In genomic region chr4:40437741-40438383, GRCh38 we compare ENCODE assay signal across 22 cellular contexts.
"Had no signal": no experiment of that assay in that cellular context is flagged by ENCODE, and none has a peak within 500 bp of the region (broad histone marks: within the 10 kb centered on the region; RNA-seq: fewer than 3 reads in every experiment).

No MANE protein-coding gene starts in this region.

- H3K4me1 Mint-ChIP-seq: neural progenitor cell had no signal

- H3K36me3 ChIP-seq: gastrocnemius medialis, neural progenitor cell, sigmoid colon had no signal

- ATAC-seq: effector memory CD8-positive, alpha-beta T cell; gastrocnemius medialis; naive thymus-derived CD4-positive, alpha-beta T cell; psoas muscle; right cardiac atrium; stimulated activated memory B cell treated with anti-CD40 and anti-IgM and Interleukin-4, amounts not matched to agents 10 μg/mL and 1 μg/mL and 100 μg/mL, for 72 hours had no signal

- H3K4me3 ChIP-seq: gastrocnemius medialis, left lung, neural progenitor cell, psoas muscle, sigmoid colon had no signal

- H3K4me1 ChIP-seq: gastrocnemius medialis, psoas muscle, sigmoid colon had no signal

- FAIRE-seq: keratinocyte had no signal

- H3K4me3 Mint-ChIP-seq: effector memory CD8-positive, alpha-beta T cell; nephron; neural progenitor cell; stimulated activated memory B cell treated with anti-CD40 and anti-IgM and Interleukin-4, amounts not matched to agents 10 μg/mL and 1 μg/mL and 100 μg/mL, for 72 hours; stimulated activated naive CD8-positive, alpha-beta T cell treated with anti-CD3 and anti-CD28 coated beads, Interleukin-15, Interleukin-2, amounts not matched to agents 100 ng/mL and 50 ng/mL, for 24 hours had no signal

- H3K4me2 ChIP-seq: neural progenitor cell had no signal

- DNase-seq: cerebellar nuclear complex; cortex of kidney; effector memory CD8-positive, alpha-beta T cell; foreskin fibroblast; gastrocnemius medialis; head of caudate nucleus; left lung; mammary epithelial cell; mesendoderm; midbrain; naive thymus-derived CD4-positive, alpha-beta T cell; nucleus accumbens; psoas muscle; sigmoid colon; stimulated activated CD4-positive, alpha-beta T cell treated with anti-CD3 and anti-CD28 coated beads, Interleukin-4, amount 100 ng/mL, for 4 hours; trophoblast cell had no signal

- H3K27me3 Mint-ChIP-seq: stimulated activated memory B cell treated with anti-CD40 and anti-IgM and Interleukin-4, amounts not matched to agents 10 μg/mL and 1 μg/mL and 100 μg/mL, for 72 hours; stimulated activated naive CD8-positive, alpha-beta T cell treated with anti-CD3 and anti-CD28 coated beads, Interleukin-15, Interleukin-2, amounts not matched to agents 100 ng/mL and 50 ng/mL, for 24 hours had no signal

- H3K9me3 ChIP-seq: gastrocnemius medialis, psoas muscle, sigmoid colon had no signal

- H3K27ac ChIP-seq: gastrocnemius medialis, left lung, neural progenitor cell, psoas muscle, sigmoid colon had no signal

- H3K9me3 Mint-ChIP-seq: effector memory CD8-positive, alpha-beta T cell; nephron; stimulated activated naive CD8-positive, alpha-beta T cell treated with anti-CD3 and anti-CD28 coated beads, Interleukin-15, Interleukin-2, amounts not matched to agents 100 ng/mL and 50 ng/mL, for 24 hours had no signal

- H3K9ac ChIP-seq: neural progenitor cell had no signal

- H3K27ac Mint-ChIP-seq: effector memory CD8-positive, alpha-beta T cell; neural progenitor cell; stimulated activated memory B cell treated with anti-CD40 and anti-IgM and Interleukin-4, amounts not matched to agents 10 μg/mL and 1 μg/mL and 100 μg/mL, for 72 hours; stimulated activated naive CD8-positive, alpha-beta T cell treated with anti-CD3 and anti-CD28 coated beads, Interleukin-15, Interleukin-2, amounts not matched to agents 100 ng/mL and 50 ng/mL, for 24 hours had no signal

- H2AFZ ChIP-seq: neural progenitor cell had no signal

- H3K27me3 ChIP-seq: gastrocnemius medialis, left lung, neural progenitor cell, sigmoid colon had no signal
